1 cellular context compared by ENCODE assay signal in the genomic region with DNA sequence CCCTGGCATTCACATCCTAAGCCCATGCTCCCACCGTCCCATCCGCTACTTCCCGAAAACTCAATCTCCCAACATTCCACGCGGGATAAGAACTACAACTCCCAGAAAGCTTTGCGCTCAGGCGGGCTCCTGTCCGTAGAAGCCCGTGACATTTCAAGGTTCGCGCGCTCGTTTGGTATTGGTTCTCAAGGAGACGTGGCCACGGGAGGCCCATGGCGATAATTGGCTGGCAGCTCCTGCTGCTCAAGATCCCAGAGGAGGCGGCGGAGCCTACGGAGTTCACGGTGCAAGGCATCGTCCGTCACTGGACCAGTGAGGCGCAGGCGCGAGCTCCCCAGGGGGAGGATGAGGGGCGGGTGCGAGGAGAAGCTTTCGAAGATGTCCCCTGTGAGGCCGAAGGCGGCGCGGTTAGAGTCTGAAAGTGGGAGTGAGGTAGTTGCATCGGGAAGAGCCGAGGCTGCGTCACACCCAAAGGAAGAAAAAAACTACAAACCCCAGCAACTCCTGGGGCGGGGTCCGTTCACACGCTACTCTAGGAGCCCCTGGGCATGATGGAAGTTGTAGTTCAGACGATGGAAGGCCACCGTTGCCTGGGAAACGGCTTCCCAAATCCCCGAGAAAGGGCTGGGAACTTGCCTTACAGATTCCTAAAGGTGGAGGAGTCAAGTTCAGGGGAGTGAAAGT.
A peak's percentile ranks its signal among the peaks of the same experiment; 100 is the strongest.
TF ChIP-seq lines count a peak whose summit lies in the region.

No MANE protein-coding gene starts in this region.

TF ChIP-seq in WTC11, 78 proteins besides CTCF, POLR2A, EP300 and RAD21 (continued from another document):
- TF ChIP-seq E2F5 (CRISPR knock-in tag; IDR thresholded peaks at IDR 0.05): peak; percentile 90
- no peak for TF ChIP-seq ZNF532 (CRISPR knock-in tag; IDR thresholded peaks at IDR 0.05; ENCODE audit: borderline replicate concordance)
- TF ChIP-seq SMAD3 (CRISPR knock-in tag; IDR thresholded peaks at IDR 0.05; ENCODE audit: borderline replicate concordance): no peak
- TF ChIP-seq, protein P1, sequence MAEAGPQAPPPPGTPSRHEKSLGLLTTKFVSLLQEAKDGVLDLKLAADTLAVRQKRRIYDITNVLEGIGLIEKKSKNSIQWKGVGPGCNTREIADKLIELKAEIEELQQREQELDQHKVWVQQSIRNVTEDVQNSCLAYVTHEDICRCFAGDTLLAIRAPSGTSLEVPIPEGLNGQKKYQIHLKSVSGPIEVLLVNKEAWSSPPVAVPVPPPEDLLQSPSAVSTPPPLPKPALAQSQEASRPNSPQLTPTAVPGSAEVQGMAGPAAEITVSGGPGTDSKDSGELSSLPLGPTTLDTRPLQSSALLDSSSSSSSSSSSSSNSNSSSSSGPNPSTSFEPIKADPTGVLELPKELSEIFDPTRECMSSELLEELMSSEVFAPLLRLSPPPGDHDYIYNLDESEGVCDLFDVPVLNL (CRISPR knock-in tag; IDR thresholded peaks at IDR 0.05; ENCODE audit: borderline replicate concordance, low read depth): peak; percentile 99
- no peak for TF ChIP-seq ERG (CRISPR knock-in tag; IDR thresholded peaks at IDR 0.05)
- no peak for TF ChIP-seq RORB (CRISPR knock-in tag; IDR thresholded peaks at IDR 0.05)
- TF ChIP-seq, protein P2, sequence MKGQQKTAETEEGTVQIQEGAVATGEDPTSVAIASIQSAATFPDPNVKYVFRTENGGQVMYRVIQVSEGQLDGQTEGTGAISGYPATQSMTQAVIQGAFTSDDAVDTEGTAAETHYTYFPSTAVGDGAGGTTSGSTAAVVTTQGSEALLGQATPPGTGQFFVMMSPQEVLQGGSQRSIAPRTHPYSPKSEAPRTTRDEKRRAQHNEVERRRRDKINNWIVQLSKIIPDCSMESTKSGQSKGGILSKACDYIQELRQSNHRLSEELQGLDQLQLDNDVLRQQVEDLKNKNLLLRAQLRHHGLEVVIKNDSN (CRISPR knock-in tag; IDR thresholded peaks at IDR 0.05): peak; percentile 77; the same call in 1 of the 2 replicates
TF ChIP-seq in WTC11: peak in this region for 10.
